ENCODE assay signal across 9 cellular contexts in genomic region chr5:139275536-139276297, GRCh38. TPM values are rescaled to one million over a fixed set of nuclear protein-coding genes. Genes with fewer than 3 reads are reported as not detected.
DNase-seq lines count a peak whose midpoint lies in the region; ATAC-seq and TF ChIP-seq lines count a peak whose summit lies in the region.
"Had no signal": no experiment of that assay in that cellular context is flagged by ENCODE, and none has a peak within 500 bp of the region (broad histone marks: within the 10 kb centered on the region; RNA-seq: fewer than 3 reads in every experiment).

No MANE protein-coding gene starts in this region.

- H3K9me2 ChIP-seq in SK-N-SH (no peaks in the 10 kb centered on the region), PC-3 (replicated peaks; ENCODE audit: low read length) (no peaks in the 10 kb centered on the region)

- intact Hi-C loops in PC-3 (cut with micrococcal nuclease) (no loop called here), gastrocnemius medialis (cut with DNase I; ENCODE audit: low total_unique reads) (no loop called here)

- H3K36me3 ChIP-seq in SK-N-SH (replicated peaks in 1 of 2; ENCODE audit: control insufficient read depth in 1 of 2, insufficient read depth in 2 of 2, low read length in 1 of 2) (peaks cover 32 to 52% of the 10 kb centered on the region in 2 experiments), PC-3 (ENCODE audit: low read depth, low read length) (peaks cover 42% of the 10 kb centered on the region), ectodermal cell (ENCODE audit: control insufficient read depth, insufficient read depth, low read length) (peaks cover 4% of the 10 kb centered on the region), gastrocnemius medialis (peaks cover 0 to 26% of the 10 kb centered on the region in 2 donors)

- WGBS in SK-N-SH (ENCODE audit: low lambda C conversion rate): 88% methylated on average over 6 of the region's 6 CpGs
- WGBS in ectodermal cell, 2 experiments: 47 to 56% methylated on average over 6 of the region's 6 CpGs

- H3K9ac ChIP-seq in SK-N-SH (no peak overlapping the region; the same call in 1 of the 2 replicates), PC-3 (ENCODE audit: low read length) (peak overlapping the region; percentile 100)

- BruUV-seq in PC-3 (replicated peaks; lab: Mats Ljungman, UMichigan): TSS peak; percentile 24

- POLR2A ChIA-PET in SK-N-SH (lab: Yijun Ruan, JAX): interaction anchor here (0.6 to 2.4 kb wide), 3 partner anchors 18 to 496 kb away, joined by 3 to 9 read pairs (median 7); partner anchors contain the start of gene MATR3
- POLR2A ChIA-PET in PC-3 (lab: Charles Lee; ENCODE audit: unreplicated experiment): interaction anchor here (0.5 to 1.0 kb wide), 2 partner anchors 18 to 34 kb away, joined by 4 read pairs; partner anchors contain the start of gene MATR3

- CTCF ChIA-PET in SK-N-SH (lab: Yijun Ruan, JAX) (interaction anchor here (1.0 to 2.4 kb wide), 7 partner anchors 9 to 771 kb away, joined by 3 to 7 read pairs (median 6); partner anchors contain the start of gene MATR3), PC-3 (lab: Charles Lee) (interaction anchor here (0.5 kb wide), 1 partner anchor 24 kb away, joined by 6 read pairs; no protein-coding TSS in a partner anchor)

- in situ Hi-C loops in gastrocnemius medialis (cut with MboI; ENCODE audit: low sequenced_read_pairs in 4 of 4): no loop called here

- H3K27me3 ChIP-seq in SK-N-SH (ENCODE audit: insufficient read depth) (no peaks in the 10 kb centered on the region), PC-3 (ENCODE audit: low read length) (no peaks in the 10 kb centered on the region), ectodermal cell (ENCODE audit: control insufficient read depth, insufficient read depth, low read length, poor library complexity, severe bottlenecking) (no peaks in the 10 kb centered on the region), gastrocnemius medialis (no peaks in the 10 kb centered on the region)

- no peak for TF ChIP-seq POLR2A in gastrocnemius medialis (IDR thresholded peaks at IDR 0.05)

- H3K4me3 ChIP-seq in SK-N-SH (ENCODE audit: low read depth in 2 of 2, low read length in 1 of 2) (peak overlapping the region in 1 of 2 experiments; percentile 3; a peak in 1 of 4 replicates), PC-3 (ENCODE audit: low read length) (peak overlapping the region; percentile 100), ectodermal cell (ENCODE audit: insufficient read depth, low read depth, low read length) (peak overlapping the region; percentile 66), gastrocnemius medialis (peak overlapping the region in 1 of 4 donors; percentile 71)

- H3K4me1 ChIP-seq in SK-N-SH (ENCODE audit: control insufficient read depth in 1 of 2, insufficient read depth in 2 of 2, low read depth in 1 of 2, low read length in 1 of 2) (peaks cover 20 to 26% of the 10 kb centered on the region in 2 experiments; a peak in 2 of 4 replicates), PC-3 (ENCODE audit: insufficient read depth, low read length) (peaks cover 64% of the 10 kb centered on the region), ectodermal cell (ENCODE audit: control insufficient read depth, insufficient read depth, low read length) (peaks cover 31% of the 10 kb centered on the region), gastrocnemius medialis (peaks cover 79 to 81% of the 10 kb centered on the region in 2 donors)

- no peaks in the 10 kb centered on the region for H3K9me3 ChIP-seq in SK-N-SH
- no peaks in the 10 kb centered on the region for H3K9me3 ChIP-seq in PC-3 (ENCODE audit: low read length)
- no peaks in the 10 kb centered on the region for H3K9me3 ChIP-seq in ectodermal cell (ENCODE audit: control insufficient read depth, low read length)
- H3K9me3 ChIP-seq in gastrocnemius medialis: no peaks in the 10 kb centered on the region

- TF ChIP-seq CTCF in SK-N-SH (IDR thresholded peaks at IDR 0.05): no peak
- TF ChIP-seq CTCF in PC-3 (conservative IDR thresholded peaks at IDR 0.05; ENCODE audit: low read depth, low read length): no peak
- no peak for TF ChIP-seq CTCF in gastrocnemius medialis (IDR thresholded peaks at IDR 0.05 in 4 of 5, conservative IDR thresholded peaks at IDR 0.05 in 1 of 5)

- H3K4me2 ChIP-seq in SK-N-SH: peak overlapping the region; percentile 89
- H3K4me2 ChIP-seq in PC-3 (ENCODE audit: low read length): peak overlapping the region; percentile 100

- no peak for TF ChIP-seq RAD21 in SK-N-SH (IDR thresholded peaks at IDR 0.05; ENCODE audit: low read length)

- no peak for TF ChIP-seq EP300 in SK-N-SH (IDR thresholded peaks at IDR 0.05; ENCODE audit: borderline replicate concordance in 1 of 2, low read depth in 1 of 2, low read length in 1 of 2)

- DNase-seq in SK-N-SH: no peak
- peak; percentile 48 for DNase-seq in PC-3
- no peak for DNase-seq in gastrocnemius medialis
- DNase-seq in stimulated activated CD4-positive, alpha-beta T cell treated with anti-CD3 and anti-CD28 coated beads, Interleukin-2, amount 100 ng/mL, for 24 hours: no peak
- no peak for DNase-seq in NCI-H146 (lab: John Stamatoyannopoulos, UW)
- DNase-seq in NCI-H1694 treated with DMSO at 0.1 percent for 48 hours (lab: John Stamatoyannopoulos, UW): no peak
- DNase-seq: foreskin melanocyte had no signal

- ATAC-seq in SK-N-SH treated with all-trans-retinoic acid at 6 μM for 48 hours (no peak), PC-3 (peak; percentile 27), gastrocnemius medialis (no peak)

- peaks cover 26% of the 10 kb centered on the region for H3F3A ChIP-seq in SK-N-SH (replicated peaks; ENCODE audit: insufficient read depth)
- H3F3A ChIP-seq in PC-3 (ENCODE audit: low read length, unreplicated experiment): peaks cover 2% of the 10 kb centered on the region

- H3K79me2 ChIP-seq in SK-N-SH (ENCODE audit: insufficient read depth) (peaks cover 44% of the 10 kb centered on the region), PC-3 (ENCODE audit: low read length) (peaks cover 67% of the 10 kb centered on the region)

- H3K27ac ChIP-seq in SK-N-SH (ENCODE audit: low read depth in 2 of 2, low read length in 1 of 2): no peak overlapping the region
- H3K27ac ChIP-seq in PC-3 (ENCODE audit: low read length): peak overlapping the region; percentile 66
- H3K27ac ChIP-seq in ectodermal cell (ENCODE audit: insufficient read depth, low read depth, low read length, poor library complexity, severe bottlenecking): no peak overlapping the region
- peak overlapping the region; percentile 92 to 98 (median 97) for H3K27ac ChIP-seq in gastrocnemius medialis

- peaks cover 4% of the 10 kb centered on the region; the same call in 1 of the 2 replicates for H4K20me1 ChIP-seq in SK-N-SH (ENCODE audit: insufficient read depth)
- H4K20me1 ChIP-seq in PC-3 (ENCODE audit: low read length): peaks cover 41% of the 10 kb centered on the region

- H2AFZ ChIP-seq in SK-N-SH (ENCODE audit: low read depth): no peak overlapping the region
- no peak overlapping the region for H2AFZ ChIP-seq in PC-3 (ENCODE audit: low read length)

TF ChIP-seq in SK-N-SH, 30 proteins besides CTCF, POLR2A, EP300 and RAD21:
- no peak for TF ChIP-seq MXI1 (IDR thresholded peaks at IDR 0.05; ENCODE audit: low read depth, low read length)
- no peak for TF ChIP-seq MEF2A (IDR thresholded peaks at IDR 0.05; ENCODE audit: borderline replicate concordance, low read depth)
- no peak for TF ChIP-seq YY1 (IDR thresholded peaks at IDR 0.05; ENCODE audit: low read depth)
- TF ChIP-seq NRF1 (IDR thresholded peaks at IDR 0.05; ENCODE audit: low read depth, low read length): no peak
- TF ChIP-seq RCOR1 (IDR thresholded peaks at IDR 0.05; ENCODE audit: low read length): no peak

TF ChIP-seq in SK-N-SH treated with all-trans-retinoic acid at 6 μM for 48 hours, 23 proteins besides CTCF, POLR2A, EP300 and RAD21:
- TF ChIP-seq ZNF8 (CRISPR knock-in tag; IDR thresholded peaks at IDR 0.05) (no peak), OSR1 (CRISPR knock-in tag; IDR thresholded peaks at IDR 0.05) (no peak), CSDC2 (CRISPR knock-in tag; IDR thresholded peaks at IDR 0.05) (no peak), ZFP3 (CRISPR knock-in tag; IDR thresholded peaks at IDR 0.05) (no peak), BACH2 (CRISPR knock-in tag; IDR thresholded peaks at IDR 0.05; ENCODE audit: borderline replicate concordance) (no peak), SNAI2 (CRISPR knock-in tag; IDR thresholded peaks at IDR 0.05) (no peak), ARNTL (CRISPR knock-in tag; IDR thresholded peaks at IDR 0.05; ENCODE audit: borderline replicate concordance, low read depth) (no peak), ZNF70 (CRISPR knock-in tag; IDR thresholded peaks at IDR 0.05) (no peak)

RNA-seq across cellular contexts. Expression of gene MATR3, which starts 17.8 kb away (rescaled TPM):
- polyA plus RNA-seq in SK-N-SH (2012; rRNA removed): 40.4 and 63.6 TPM in 2 replicates
- polyA plus RNA-seq in SK-N-SH (2012; cell fraction: cytosol; rRNA removed): 56.7 and 71.8 TPM in 2 replicates
- 40.2 and 90.8 TPM in 2 replicates for polyA plus RNA-seq in SK-N-SH (2012; cell fraction: nucleus; rRNA removed)
- total RNA-seq in PC-3 (2014; rRNA removed): 139 and 162 TPM in 2 replicates
- polyA plus RNA-seq in ectodermal cell (2013, experiment 1 of 4): 611 TPM
- 587 TPM for polyA plus RNA-seq in ectodermal cell (2013, experiment 2 of 4)
- 499 TPM for polyA plus RNA-seq in ectodermal cell (2013, experiment 3 of 4)
- polyA plus RNA-seq in ectodermal cell (2013, experiment 4 of 4): 518 TPM
- total RNA-seq in gastrocnemius medialis: 100 to 1,000 TPM; 115 to 188 (median 156) TPM

Comparison
In these comparisons a context has a peak if more than half of its experiments do, and no peak if none do; other contexts are left out.
1. H3K27ac ChIP-seq: peak in PC-3 (single experiment) and gastrocnemius medialis (4 of 4); none in SK-N-SH (0 of 2) and ectodermal cell (single experiment).